ENCODE assay signal across 26 cellular contexts in genomic region chr14:101767618-101768362, GRCh38.
"Had no signal": no experiment of that assay in that cellular context is flagged by ENCODE, and none has a peak within 500 bp of the region (broad histone marks: within the 10 kb centered on the region; RNA-seq: fewer than 3 reads in every experiment).

No MANE protein-coding gene starts in this region.

- H3K27me3 Mint-ChIP-seq: activated B cell treated with CpG ODN at 0.5 μM for 24 hours; activated naive CD4-positive, alpha-beta T cell treated with anti-CD3 and anti-CD28 coated beads, Interleukin-2, amount 50 U/mL, for 24 hours; activated T-helper 17 cell treated with anti-CD3 and anti-CD28 coated beads, Interleukin-2, amount 50 U/mL, for 72 hours; naive thymus-derived CD4-positive, alpha-beta T cell had no signal

- H3K4me2 ChIP-seq: neural progenitor cell had no signal

- H3K9me3 ChIP-seq: breast epithelium, gastrocnemius medialis, left ventricle myocardium inferior, thoracic aorta had no signal

- DNase-seq: activated B cell treated with CpG ODN at 0.5 μM for 24 hours; activated CD4-positive, alpha-beta T cell treated with anti-CD3 and anti-CD28 coated beads, Interleukin-2, amount 50 U/mL, for 4 hours; activated gamma-delta T cell treated with Interleukin-2 at 50 U/mL for 16 hours; central memory CD4-positive, alpha-beta T cell; dermis blood vessel endothelial cell; effector CD4-positive, alpha-beta T cell; gastrocnemius medialis; glutamatergic neuron; islet precursor cell; left ventricle myocardium inferior; midbrain; naive thymus-derived CD4-positive, alpha-beta T cell; occipital lobe; right cardiac atrium; stimulated activated CD4-positive, alpha-beta T cell treated with anti-CD3 and anti-CD28 coated beads, Interleukin-15, amount 100 ng/mL, for 24 hours; stimulated activated CD4-positive, alpha-beta T cell treated with anti-CD3 and anti-CD28 coated beads, Interleukin-2, amount 100 ng/mL, for 24 hours; stimulated activated naive CD8-positive, alpha-beta T cell treated with anti-CD3 and anti-CD28 coated beads, Interleukin-15, Interleukin-2, amounts not matched to agents 100 U/mL and 50 U/mL, for 24 hours; trophoblast cell had no signal

- H3K4me3 Mint-ChIP-seq: activated B cell treated with CpG ODN at 0.5 μM for 24 hours; activated naive CD4-positive, alpha-beta T cell treated with anti-CD3 and anti-CD28 coated beads, Interleukin-2, amount 50 U/mL, for 24 hours; activated T-helper 17 cell treated with anti-CD3 and anti-CD28 coated beads, Interleukin-2, amount 50 U/mL, for 72 hours; neural progenitor cell had no signal

- H3K27ac ChIP-seq: breast epithelium, epithelial cell of prostate, gastrocnemius medialis, left ventricle myocardium inferior, neural progenitor cell, thoracic aorta had no signal

- H3K9me3 Mint-ChIP-seq: activated B cell treated with CpG ODN at 0.5 μM for 24 hours; activated naive CD4-positive, alpha-beta T cell treated with anti-CD3 and anti-CD28 coated beads, Interleukin-2, amount 50 U/mL, for 24 hours; activated T-helper 17 cell treated with anti-CD3 and anti-CD28 coated beads, Interleukin-2, amount 50 U/mL, for 72 hours; naive thymus-derived CD4-positive, alpha-beta T cell; neural progenitor cell had no signal

- H3K9ac ChIP-seq: neural progenitor cell had no signal

- H3K4me1 ChIP-seq: breast epithelium had no signal

- H2AFZ ChIP-seq: neural progenitor cell had no signal

- H3K27ac Mint-ChIP-seq: activated B cell treated with CpG ODN at 0.5 μM for 24 hours; activated naive CD4-positive, alpha-beta T cell treated with anti-CD3 and anti-CD28 coated beads, Interleukin-2, amount 50 U/mL, for 24 hours; neural progenitor cell had no signal

- FAIRE-seq: endometrium, urothelium cell line had no signal

- H3K27me3 ChIP-seq: breast epithelium, gastrocnemius medialis had no signal

- H3K4me3 ChIP-seq: breast epithelium, gastrocnemius medialis, left ventricle myocardium inferior, neural progenitor cell, thoracic aorta had no signal

- H3K36me3 ChIP-seq: breast epithelium, gastrocnemius medialis, neural progenitor cell had no signal

- ATAC-seq: activated T-helper 17 cell treated with anti-CD3 and anti-CD28 coated beads, Interleukin-2, amount 50 U/mL, for 72 hours; gastrocnemius medialis; naive thymus-derived CD4-positive, alpha-beta T cell; right cardiac atrium; stimulated activated naive CD8-positive, alpha-beta T cell treated with anti-CD3 and anti-CD28 coated beads, Interleukin-15, Interleukin-2, amounts not matched to agents 100 U/mL and 50 U/mL, for 24 hours had no signal
